In genomic region chr3:18185624-18186023, GRCh38 we compare ENCODE assay signal across 25 cellular contexts.
"Had no signal": no experiment of that assay in that cellular context is flagged by ENCODE, and none has a peak within 500 bp of the region (broad histone marks: within the 10 kb centered on the region; RNA-seq: fewer than 3 reads in every experiment).

No MANE protein-coding gene starts in this region.

- H3K9me3 ChIP-seq: body of pancreas, colonic mucosa, esophagus squamous epithelium had no signal

- FAIRE-seq: endometrium, endothelial cell of umbilical vein, frontal cortex had no signal

- H3K4me1 ChIP-seq: body of pancreas, colonic mucosa had no signal

- H3K27me3 ChIP-seq: body of pancreas, cardiac muscle cell, colonic mucosa, esophagus squamous epithelium had no signal

- H3K27ac ChIP-seq: body of pancreas, cardiac muscle cell, colonic mucosa, epithelial cell of prostate, esophagus squamous epithelium had no signal

- ATAC-seq: activated CD4-positive, alpha-beta T cell treated with anti-CD3 and anti-CD28 coated beads for 36 hours; activated T-cell treated with anti-CD3 and anti-CD28 coated beads, Interleukin-2, amount 50 U/mL, for 4 hours; activated T-helper 17 cell treated with anti-CD3 and anti-CD28 coated beads, Interleukin-2, amount 50 U/mL, for 72 hours; body of pancreas had no signal

- DNase-seq: activated CD4-positive, alpha-beta memory T cell treated with anti-CD3 and anti-CD28 coated beads, Interleukin-2, amount 10 ng/mL, durations not matched to agents 7 days and 5 days; activated CD4-positive, alpha-beta T cell treated with anti-CD3 and anti-CD28 coated beads for 36 hours; activated CD4-positive, alpha-beta T cell treated with anti-CD3 and anti-CD28 coated beads, Interleukin-2, amount 10 ng/mL, durations not matched to agents 24 days and 14 days; activated CD4-positive, CD25-positive, alpha-beta regulatory T cell; activated CD4-positive, CD25-positive, alpha-beta regulatory T cell treated with anti-CD3 and anti-CD28 coated beads, Interleukin-2, amount 50 U/mL, for 72 hours; activated effector memory CD4-positive, alpha-beta T cell treated with Interleukin-2 at 50 U/mL for 16 hours; activated gamma-delta T cell treated with Interleukin-2 at 50 U/mL for 16 hours; activated naive CD4-positive, alpha-beta T cell treated with anti-CD3 and anti-CD28 coated beads, Interleukin-2, amount 50 U/mL, for 16 hours; activated naive CD4-positive, alpha-beta T cell treated with Interleukin-2 at 50 U/mL for 16 hours; activated T-cell treated with anti-CD3 and anti-CD28 coated beads, Interleukin-2, amount 50 U/mL, for 4 hours; amniotic stem cell; anterior cingulate cortex; body of pancreas; central memory CD4-positive, alpha-beta T cell; cerebellar nuclear complex; colonic mucosa; effector CD8-positive, alpha-beta T cell; esophagus squamous epithelium; T-helper 2 cell had no signal

- H3K4me3 ChIP-seq: body of pancreas, cardiac muscle cell, colonic mucosa, esophagus squamous epithelium had no signal

- H3K36me3 ChIP-seq: cardiac muscle cell, colonic mucosa, esophagus squamous epithelium had no signal
